19 cellular contexts compared by ENCODE assay signal in the genomic region with DNA sequence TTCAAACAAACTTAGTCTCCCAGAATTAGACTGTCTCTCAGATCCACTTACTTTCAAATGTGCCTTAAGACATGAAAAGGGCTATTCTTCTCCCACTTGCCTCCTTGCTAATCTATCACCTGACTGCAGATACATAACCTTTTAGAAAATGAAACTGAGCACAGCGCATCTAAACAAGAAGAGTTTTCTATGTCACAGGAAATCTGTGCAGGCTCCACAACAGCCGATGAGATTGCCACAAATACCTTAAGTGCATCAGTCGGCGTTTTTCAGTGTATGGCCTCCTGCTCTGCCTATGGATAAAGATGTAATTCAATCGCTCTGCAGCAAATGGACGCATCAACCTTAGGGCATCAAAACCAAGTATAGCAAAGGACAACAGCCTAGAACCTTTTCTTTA.
A peak's percentile ranks its signal among the peaks of the same experiment; 100 is the strongest.
DNase-seq lines count a peak whose midpoint lies in the region; ATAC-seq, FAIRE-seq and TF ChIP-seq lines count a peak whose summit lies in the region.
"Had no signal": no experiment of that assay in that cellular context is flagged by ENCODE, and none has a peak within 500 bp of the region (broad histone marks: within the 10 kb centered on the region; RNA-seq: fewer than 3 reads in every experiment).

No MANE protein-coding gene starts in this region.

- CTCF ChIA-PET in CD4-positive, alpha-beta T cell (lab: Charles Lee): interaction anchor here (1.4 kb wide), 1 partner anchor 16 kb away, joined by 3 read pairs; no protein-coding TSS in a partner anchor

- peak overlapping the region; percentile 89 for H3K27ac Mint-ChIP-seq in CD4-positive, alpha-beta T cell
- no peak overlapping the region for H3K27ac Mint-ChIP-seq in activated T-helper 1 cell treated with anti-CD3 and anti-CD28 coated beads, Interleukin-12 subunit alpha, Interleukin-12 subunit beta, Interleukin-2, Interleukin-4 antibody, amounts not matched to agents 30 ng/mL and 10 ng/mL and 1 ng/mL, durations not matched to agents 14 hours and 24 hours and 36 hours
- peak overlapping the region; percentile 6 for H3K27ac Mint-ChIP-seq in mesothelial cell of epicardium

- peak overlapping the region; percentile 13 for H3K27ac ChIP-seq in CD4-positive, alpha-beta T cell (ENCODE audit: low read depth, low read length)
- H3K27ac ChIP-seq: parathyroid adenoma, PC-9, SK-N-MC had no signal

- peaks cover 96% of the 10 kb centered on the region for H3K4me1 Mint-ChIP-seq in CD4-positive, alpha-beta T cell (ENCODE audit: low read depth)
- H3K4me1 Mint-ChIP-seq in activated T-helper 1 cell treated with anti-CD3 and anti-CD28 coated beads, Interleukin-12 subunit alpha, Interleukin-12 subunit beta, Interleukin-2, Interleukin-4 antibody, amounts not matched to agents 30 ng/mL and 10 ng/mL and 1 ng/mL, durations not matched to agents 14 hours and 24 hours and 36 hours (ENCODE audit: low read depth): peaks cover 27% of the 10 kb centered on the region
- H3K4me1 Mint-ChIP-seq in mesothelial cell of epicardium: peaks cover 8% of the 10 kb centered on the region

- no peak for FAIRE-seq in H54 (lab: Jason Lieb, UNC)
- FAIRE-seq: TTC549 had no signal

- no peak for TF ChIP-seq POLR2A in H54 (IDR thresholded peaks at IDR 0.05; ENCODE audit: low read depth, low read length)

- no peaks in the 10 kb centered on the region for H3K27me3 Mint-ChIP-seq in CD4-positive, alpha-beta T cell
- H3K27me3 Mint-ChIP-seq in activated T-helper 1 cell treated with anti-CD3 and anti-CD28 coated beads, Interleukin-12 subunit alpha, Interleukin-12 subunit beta, Interleukin-2, Interleukin-4 antibody, amounts not matched to agents 30 ng/mL and 10 ng/mL and 1 ng/mL, durations not matched to agents 14 hours and 24 hours and 36 hours (ENCODE audit: insufficient read depth): peaks cover 1% of the 10 kb centered on the region
- no peaks in the 10 kb centered on the region for H3K27me3 Mint-ChIP-seq in mesothelial cell of epicardium (ENCODE audit: low read depth)

- H3K9me3 Mint-ChIP-seq in CD4-positive, alpha-beta T cell: no peaks in the 10 kb centered on the region
- no peaks in the 10 kb centered on the region for H3K9me3 Mint-ChIP-seq in activated T-helper 1 cell treated with anti-CD3 and anti-CD28 coated beads, Interleukin-12 subunit alpha, Interleukin-12 subunit beta, Interleukin-2, Interleukin-4 antibody, amounts not matched to agents 30 ng/mL and 10 ng/mL and 1 ng/mL, durations not matched to agents 14 hours and 24 hours and 36 hours
- H3K9me3 Mint-ChIP-seq in mesothelial cell of epicardium: no peaks in the 10 kb centered on the region

- no peak for TF ChIP-seq CTCF in CD4-positive, alpha-beta T cell (IDR thresholded peaks at IDR 0.05)
- no peak for TF ChIP-seq CTCF in mesothelial cell of epicardium (IDR thresholded peaks at IDR 0.05; ENCODE audit: unreplicated experiment)

- peaks cover 100% of the 10 kb centered on the region for H3K36me3 Mint-ChIP-seq in CD4-positive, alpha-beta T cell (ENCODE audit: low read depth)
- H3K36me3 Mint-ChIP-seq in activated T-helper 1 cell treated with anti-CD3 and anti-CD28 coated beads, Interleukin-12 subunit alpha, Interleukin-12 subunit beta, Interleukin-2, Interleukin-4 antibody, amounts not matched to agents 30 ng/mL and 10 ng/mL and 1 ng/mL, durations not matched to agents 14 hours and 24 hours and 36 hours (ENCODE audit: low read depth): peaks cover 45% of the 10 kb centered on the region
- peaks cover 43% of the 10 kb centered on the region for H3K36me3 Mint-ChIP-seq in mesothelial cell of epicardium

- H3K4me3 Mint-ChIP-seq in CD4-positive, alpha-beta T cell: peak overlapping the region; percentile 46
- no peak overlapping the region for H3K4me3 Mint-ChIP-seq in activated T-helper 1 cell treated with anti-CD3 and anti-CD28 coated beads, Interleukin-12 subunit alpha, Interleukin-12 subunit beta, Interleukin-2, Interleukin-4 antibody, amounts not matched to agents 30 ng/mL and 10 ng/mL and 1 ng/mL, durations not matched to agents 14 hours and 24 hours and 36 hours
- no peak overlapping the region for H3K4me3 Mint-ChIP-seq in mesothelial cell of epicardium

- H3K9me3 ChIP-seq in CD4-positive, alpha-beta T cell (ENCODE audit: control insufficient read depth, low read length): no peaks in the 10 kb centered on the region
- H3K9me3 ChIP-seq: BE2C had no signal

- ATAC-seq in CD4-positive, alpha-beta T cell (ENCODE audit: poor library complexity): peak; percentile 87
- ATAC-seq in GM19397 (IDR thresholded peaks at IDR 0.05; ENCODE audit: unreplicated experiment): peak; percentile 58
- ATAC-seq in GM21825 (IDR thresholded peaks at IDR 0.05; ENCODE audit: unreplicated experiment): no peak

- DNase-seq in CD4-positive, alpha-beta T cell: peak in 4 of 10 experiments; percentile 6 to 22 (median 12)
- peak; percentile 23 for DNase-seq in activated T-helper 1 cell treated with anti-CD3 and anti-CD28 coated beads, Interleukin-12 subunit alpha, Interleukin-12 subunit beta, Interleukin-2, Interleukin-4 antibody, amounts not matched to agents 30 ng/mL and 10 ng/mL and 1 ng/mL, durations not matched to agents 14 hours and 24 hours and 36 hours (ENCODE audit: low spot score)
- DNase-seq in mesothelial cell of epicardium (ENCODE audit: low spot score in 2 of 2, unreplicated experiment in 2 of 2) (no peak), NCI-H2081 treated with DMSO at 0.1 percent for 48 hours (lab: John Stamatoyannopoulos, UW) (no peak), UCSD-AML1 (lab: John Stamatoyannopoulos, UW; ENCODE audit: unreplicated experiment) (no peak), H54 (ENCODE audit: insufficient read length, low spot score) (no peak)
- DNase-seq: amniotic stem cell; BE2C; hypothalamus; NCI-H2029 treated with DMSO at 0.1 percent for 48 hours; NCI-H524 treated with DMSO at 0.1 percent for 48 hours; PC-9; stimulated activated CD4-positive, alpha-beta T cell treated with anti-CD3 and anti-CD28 coated beads, Interleukin-4, amount 100 ng/mL, for 1 hour; trophoblast cell had no signal

- no peaks in the 10 kb centered on the region for H3K27me3 ChIP-seq in CD4-positive, alpha-beta T cell (ENCODE audit: control insufficient read depth, insufficient read depth, low read length)
- H3K27me3 ChIP-seq: BE2C had no signal

- POLR2A ChIA-PET in CD4-positive, alpha-beta T cell (lab: Charles Lee): interaction anchor here (1.0 kb wide), 1 partner anchor 23 kb away, joined by 4 read pairs; no protein-coding TSS in a partner anchor

- intact Hi-C loops in CD4-positive, alpha-beta T cell (cut with DNase I, micrococcal nuclease): loop anchor here in 1 of 2 experiments (2.0 kb wide), 1 partner anchor 23 kb away; no protein-coding TSS in a partner anchor
- intact Hi-C loops in activated T-helper 1 cell treated with anti-CD3 and anti-CD28 coated beads, Interleukin-12 subunit alpha, Interleukin-12 subunit beta, Interleukin-2, Interleukin-4 antibody, amounts not matched to agents 30 ng/mL and 10 ng/mL and 1 ng/mL, durations not matched to agents 14 hours and 24 hours and 36 hours (cut with micrococcal nuclease): no loop called here
